In genomic region chr13:41293272-41293671, GRCh38 we compare ENCODE assay signal across 1 cellular context.
TF ChIP-seq lines count a peak whose summit lies in the region.

No MANE protein-coding gene starts in this region.

TF ChIP-seq in HCT116, 20 proteins besides CTCF, POLR2A, EP300 and RAD21:
- TF ChIP-seq, protein P1, sequence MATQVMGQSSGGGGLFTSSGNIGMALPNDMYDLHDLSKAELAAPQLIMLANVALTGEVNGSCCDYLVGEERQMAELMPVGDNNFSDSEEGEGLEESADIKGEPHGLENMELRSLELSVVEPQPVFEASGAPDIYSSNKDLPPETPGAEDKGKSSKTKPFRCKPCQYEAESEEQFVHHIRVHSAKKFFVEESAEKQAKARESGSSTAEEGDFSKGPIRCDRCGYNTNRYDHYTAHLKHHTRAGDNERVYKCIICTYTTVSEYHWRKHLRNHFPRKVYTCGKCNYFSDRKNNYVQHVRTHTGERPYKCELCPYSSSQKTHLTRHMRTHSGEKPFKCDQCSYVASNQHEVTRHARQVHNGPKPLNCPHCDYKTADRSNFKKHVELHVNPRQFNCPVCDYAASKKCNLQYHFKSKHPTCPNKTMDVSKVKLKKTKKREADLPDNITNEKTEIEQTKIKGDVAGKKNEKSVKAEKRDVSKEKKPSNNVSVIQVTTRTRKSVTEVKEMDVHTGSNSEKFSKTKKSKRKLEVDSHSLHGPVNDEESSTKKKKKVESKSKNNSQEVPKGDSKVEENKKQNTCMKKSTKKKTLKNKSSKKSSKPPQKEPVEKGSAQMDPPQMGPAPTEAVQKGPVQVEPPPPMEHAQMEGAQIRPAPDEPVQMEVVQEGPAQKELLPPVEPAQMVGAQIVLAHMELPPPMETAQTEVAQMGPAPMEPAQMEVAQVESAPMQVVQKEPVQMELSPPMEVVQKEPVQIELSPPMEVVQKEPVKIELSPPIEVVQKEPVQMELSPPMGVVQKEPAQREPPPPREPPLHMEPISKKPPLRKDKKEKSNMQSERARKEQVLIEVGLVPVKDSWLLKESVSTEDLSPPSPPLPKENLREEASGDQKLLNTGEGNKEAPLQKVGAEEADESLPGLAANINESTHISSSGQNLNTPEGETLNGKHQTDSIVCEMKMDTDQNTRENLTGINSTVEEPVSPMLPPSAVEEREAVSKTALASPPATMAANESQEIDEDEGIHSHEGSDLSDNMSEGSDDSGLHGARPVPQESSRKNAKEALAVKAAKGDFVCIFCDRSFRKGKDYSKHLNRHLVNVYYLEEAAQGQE (IDR thresholded peaks at IDR 0.05; ENCODE audit: low read depth): no peak
- peak; percentile 67; the same call in 1 of the 2 replicates for TF ChIP-seq CBX3 (IDR thresholded peaks at IDR 0.05; ENCODE audit: low read depth)
